In genomic region chr4:105714071-105714521, GRCh38 we compare ENCODE assay signal across 9 cellular contexts. TPM values are rescaled to one million over a fixed set of nuclear protein-coding genes. Genes with fewer than 3 reads are reported as not detected.
DNase-seq lines count a peak whose midpoint lies in the region; ATAC-seq and TF ChIP-seq lines count a peak whose summit lies in the region.
"Had no signal": no experiment of that assay in that cellular context is flagged by ENCODE, and none has a peak within 500 bp of the region (broad histone marks: within the 10 kb centered on the region; RNA-seq: fewer than 3 reads in every experiment).

No MANE protein-coding gene starts in this region.

- no peaks in the 10 kb centered on the region for H3K9me3 Mint-ChIP-seq in activated B cell treated with CpG ODN at 0.5 μM for 24 hours

- peak overlapping the region; percentile 82 for H3K4me3 Mint-ChIP-seq in activated B cell treated with CpG ODN at 0.5 μM for 24 hours

- DNase-seq in activated B cell treated with CpG ODN at 0.5 μM for 24 hours: no peak
- DNase-seq in cerebellar nuclear complex (lab: John Stamatoyannopoulos, UW): no peak
- DNase-seq in foreskin melanocyte: no peak
- DNase-seq in NCI-H510A (lab: John Stamatoyannopoulos, UW): no peak
- no peak for DNase-seq in NCI-H510A treated with DMSO at 0.1 percent for 48 hours (lab: John Stamatoyannopoulos, UW)
- DNase-seq: heart left ventricle had no signal

- intact Hi-C loops in activated B cell treated with CpG ODN at 0.5 μM for 24 hours (cut with micrococcal nuclease): loop anchor here (1.0 kb wide), 1 partner anchor 241 kb away; no protein-coding TSS in a partner anchor

- POLR2A ChIA-PET in activated B cell treated with CpG ODN at 0.5 μM for 24 hours (lab: Charles Lee): interaction anchor here (0.7 to 1.0 kb wide), 4 partner anchors 193 to 667 kb away, joined by 3 to 5 read pairs (median 3); no protein-coding TSS in a partner anchor

- TF ChIP-seq CTCF in 22Rv1 (IDR thresholded peaks at IDR 0.05): no peak
- TF ChIP-seq CTCF in activated B cell treated with CpG ODN at 0.5 μM for 24 hours (IDR thresholded peaks at IDR 0.05): no peak

- no peaks in the 10 kb centered on the region for H3K27me3 Mint-ChIP-seq in activated B cell treated with CpG ODN at 0.5 μM for 24 hours

- CTCF ChIA-PET in activated B cell treated with CpG ODN at 0.5 μM for 24 hours (lab: Charles Lee): interaction anchor here (0.7 to 2.8 kb wide), 5 partner anchors 16 to 853 kb away, joined by 3 to 29 read pairs (median 3); partner anchors contain the start of gene PPA2

- peaks cover 22% of the 10 kb centered on the region for H3K4me1 Mint-ChIP-seq in activated B cell treated with CpG ODN at 0.5 μM for 24 hours

- ATAC-seq in GM19438 (IDR thresholded peaks at IDR 0.05; ENCODE audit: low read depth, unreplicated experiment) (peak; percentile 58), HG03439 (IDR thresholded peaks at IDR 0.05; ENCODE audit: unreplicated experiment) (peak; percentile 63), activated B cell treated with CpG ODN at 0.5 μM for 24 hours (ENCODE audit: low read depth) (peak; percentile 90)
- ATAC-seq: heart left ventricle had no signal

- H3K27ac Mint-ChIP-seq in activated B cell treated with CpG ODN at 0.5 μM for 24 hours: peak overlapping the region; percentile 77

- H3K36me3 Mint-ChIP-seq in activated B cell treated with CpG ODN at 0.5 μM for 24 hours (ENCODE audit: low read depth): peaks cover 2% of the 10 kb centered on the region

- H3K27ac ChIP-seq in 22Rv1: peak overlapping the region; percentile 48
- H3K27ac ChIP-seq: heart left ventricle had no signal

RNA-seq across cellular contexts. Expression of gene GSTCD, which starts 5.5 kb away (rescaled TPM):
- 11.3 and 12.3 TPM in 2 replicates for total RNA-seq in activated B cell treated with CpG ODN at 0.5 μM for 24 hours

RNA-seq across cellular contexts. Expression of gene INTS12, which starts 5.6 kb away (rescaled TPM):
- 18.6 and 20.6 TPM in 2 replicates for total RNA-seq in activated B cell treated with CpG ODN at 0.5 μM for 24 hours
